ENCODE assay signal across 8 cellular contexts in genomic region chr7:44767134-44767911, GRCh38. TPM values are rescaled to one million over a fixed set of nuclear protein-coding genes. Genes with fewer than 3 reads are reported as not detected.
DNase-seq lines count a peak whose midpoint lies in the region; ATAC-seq and TF ChIP-seq lines count a peak whose summit lies in the region.

No MANE protein-coding gene starts in this region.

- peak overlapping the region; percentile 0 for H3K27ac Mint-ChIP-seq in activated CD4-positive, alpha-beta memory T cell treated with anti-CD3 and anti-CD28 coated beads, Interleukin-2, amount 10 ng/mL, durations not matched to agents 7 days and 5 days
- H3K27ac Mint-ChIP-seq in immature natural killer cell = peak overlapping the region in 4 of 6 donors; percentile 59 to 97 (median 86)
- H3K27ac Mint-ChIP-seq in stimulated activated effector memory CD8-positive, alpha-beta T cell treated with anti-CD3 and anti-CD28 coated beads, Interleukin-12 subunit alpha, Interleukin-12 subunit beta, amount 100 ng/mL, for 72 hours = peak overlapping the region; percentile 79
- no peak overlapping the region for H3K27ac Mint-ChIP-seq in activated T-helper 1 cell treated with anti-CD3 and anti-CD28 coated beads, Interleukin-12 subunit alpha, Interleukin-12 subunit beta, Interleukin-2, Interleukin-4 antibody, amounts not matched to agents 30 ng/mL and 10 ng/mL and 1 ng/mL, durations not matched to agents 14 hours and 24 hours and 36 hours

- no peaks in the 10 kb centered on the region for H3K27me3 ChIP-seq in BE2C

- in situ Hi-C loops in GM18951 (cut with MboI; ENCODE audit: low sequenced_read_pairs, unreplicated experiment) = no loop called here

- H3K4me1 ChIP-seq in BE2C = peaks cover 19% of the 10 kb centered on the region

- H3K36me3 Mint-ChIP-seq in activated CD4-positive, alpha-beta memory T cell treated with anti-CD3 and anti-CD28 coated beads, Interleukin-2, amount 10 ng/mL, durations not matched to agents 7 days and 5 days (ENCODE audit: low read depth) = peaks cover 56% of the 10 kb centered on the region
- H3K36me3 Mint-ChIP-seq in immature natural killer cell = peaks cover 10 to 34% (median 19%) of the 10 kb centered on the region in 3 donors
- peaks cover 80% of the 10 kb centered on the region for H3K36me3 Mint-ChIP-seq in stimulated activated effector memory CD8-positive, alpha-beta T cell treated with anti-CD3 and anti-CD28 coated beads, Interleukin-12 subunit alpha, Interleukin-12 subunit beta, amount 100 ng/mL, for 72 hours
- peaks cover 45% of the 10 kb centered on the region for H3K36me3 Mint-ChIP-seq in activated T-helper 1 cell treated with anti-CD3 and anti-CD28 coated beads, Interleukin-12 subunit alpha, Interleukin-12 subunit beta, Interleukin-2, Interleukin-4 antibody, amounts not matched to agents 30 ng/mL and 10 ng/mL and 1 ng/mL, durations not matched to agents 14 hours and 24 hours and 36 hours (ENCODE audit: low read depth)

- H3K27me3 Mint-ChIP-seq in activated CD4-positive, alpha-beta memory T cell treated with anti-CD3 and anti-CD28 coated beads, Interleukin-2, amount 10 ng/mL, durations not matched to agents 7 days and 5 days = no peaks in the 10 kb centered on the region
- peaks cover 0 to 5% (median 2%) of the 10 kb centered on the region in 3 donors for H3K27me3 Mint-ChIP-seq in immature natural killer cell (ENCODE audit: low read depth in 3 of 3)
- H3K27me3 Mint-ChIP-seq in activated T-helper 1 cell treated with anti-CD3 and anti-CD28 coated beads, Interleukin-12 subunit alpha, Interleukin-12 subunit beta, Interleukin-2, Interleukin-4 antibody, amounts not matched to agents 30 ng/mL and 10 ng/mL and 1 ng/mL, durations not matched to agents 14 hours and 24 hours and 36 hours (ENCODE audit: insufficient read depth) = no peaks in the 10 kb centered on the region

- peak; percentile 10 for TF ChIP-seq POLR2A in GM18951 (IDR thresholded peaks at IDR 0.05; ENCODE audit: extremely low read depth, insufficient read depth, insufficient read length)

- no peaks in the 10 kb centered on the region for H3K9me3 ChIP-seq in BE2C

- no peak for DNase-seq in activated CD4-positive, alpha-beta memory T cell treated with anti-CD3 and anti-CD28 coated beads, Interleukin-2, amount 10 ng/mL, durations not matched to agents 7 days and 5 days
- no peak for DNase-seq in immature natural killer cell
- DNase-seq in stimulated activated effector memory CD8-positive, alpha-beta T cell treated with anti-CD3 and anti-CD28 coated beads, Interleukin-12 subunit alpha, Interleukin-12 subunit beta, amount 100 ng/mL, for 72 hours (ENCODE audit: low spot score in 2 of 2) = no peak
- DNase-seq in activated T-helper 1 cell treated with anti-CD3 and anti-CD28 coated beads, Interleukin-12 subunit alpha, Interleukin-12 subunit beta, Interleukin-2, Interleukin-4 antibody, amounts not matched to agents 30 ng/mL and 10 ng/mL and 1 ng/mL, durations not matched to agents 14 hours and 24 hours and 36 hours (ENCODE audit: low spot score) = no peak
- no peak for DNase-seq in BE2C
- no peak for DNase-seq in HuH-7.5 (ENCODE audit: low spot score)

- peaks cover 25% of the 10 kb centered on the region for H3K36me3 ChIP-seq in BE2C

- no peak for TF ChIP-seq CTCF in BE2C (IDR thresholded peaks at IDR 0.05; ENCODE audit: low read depth, low read length)

- intact Hi-C loops in activated T-helper 1 cell treated with anti-CD3 and anti-CD28 coated beads, Interleukin-12 subunit alpha, Interleukin-12 subunit beta, Interleukin-2, Interleukin-4 antibody, amounts not matched to agents 30 ng/mL and 10 ng/mL and 1 ng/mL, durations not matched to agents 14 hours and 24 hours and 36 hours (cut with micrococcal nuclease) = no loop called here

- CTCF ChIA-PET in activated CD4-positive, alpha-beta memory T cell treated with anti-CD3 and anti-CD28 coated beads, Interleukin-2, amount 10 ng/mL, durations not matched to agents 7 days and 5 days (lab: Charles Lee) = no interaction called here

- H3K9me3 Mint-ChIP-seq in activated CD4-positive, alpha-beta memory T cell treated with anti-CD3 and anti-CD28 coated beads, Interleukin-2, amount 10 ng/mL, durations not matched to agents 7 days and 5 days = no peaks in the 10 kb centered on the region
- H3K9me3 Mint-ChIP-seq in immature natural killer cell = peaks cover 0 to 2% (median 0%) of the 10 kb centered on the region in 6 donors
- H3K9me3 Mint-ChIP-seq in stimulated activated effector memory CD8-positive, alpha-beta T cell treated with anti-CD3 and anti-CD28 coated beads, Interleukin-12 subunit alpha, Interleukin-12 subunit beta, amount 100 ng/mL, for 72 hours = no peaks in the 10 kb centered on the region
- H3K9me3 Mint-ChIP-seq in activated T-helper 1 cell treated with anti-CD3 and anti-CD28 coated beads, Interleukin-12 subunit alpha, Interleukin-12 subunit beta, Interleukin-2, Interleukin-4 antibody, amounts not matched to agents 30 ng/mL and 10 ng/mL and 1 ng/mL, durations not matched to agents 14 hours and 24 hours and 36 hours = no peaks in the 10 kb centered on the region

- ATAC-seq in stimulated activated effector memory CD8-positive, alpha-beta T cell treated with anti-CD3 and anti-CD28 coated beads, Interleukin-12 subunit alpha, Interleukin-12 subunit beta, amount 100 ng/mL, for 72 hours = no peak
- ATAC-seq in GM21390 (IDR thresholded peaks at IDR 0.05; ENCODE audit: unreplicated experiment) = no peak

- no peak overlapping the region for H3K4me3 Mint-ChIP-seq in activated CD4-positive, alpha-beta memory T cell treated with anti-CD3 and anti-CD28 coated beads, Interleukin-2, amount 10 ng/mL, durations not matched to agents 7 days and 5 days
- peak overlapping the region; percentile 15 to 87 (median 82) for H3K4me3 Mint-ChIP-seq in immature natural killer cell
- H3K4me3 Mint-ChIP-seq in stimulated activated effector memory CD8-positive, alpha-beta T cell treated with anti-CD3 and anti-CD28 coated beads, Interleukin-12 subunit alpha, Interleukin-12 subunit beta, amount 100 ng/mL, for 72 hours = no peak overlapping the region
- H3K4me3 Mint-ChIP-seq in activated T-helper 1 cell treated with anti-CD3 and anti-CD28 coated beads, Interleukin-12 subunit alpha, Interleukin-12 subunit beta, Interleukin-2, Interleukin-4 antibody, amounts not matched to agents 30 ng/mL and 10 ng/mL and 1 ng/mL, durations not matched to agents 14 hours and 24 hours and 36 hours = no peak overlapping the region

- POLR2A ChIA-PET in activated CD4-positive, alpha-beta memory T cell treated with anti-CD3 and anti-CD28 coated beads, Interleukin-2, amount 10 ng/mL, durations not matched to agents 7 days and 5 days (lab: Charles Lee) = interaction anchor here (0.8 to 3.1 kb wide), 4 partner anchors 18 to 81 kb away, joined by 3 to 12 read pairs (median 4); partner anchors contain the start of genes H2AZ2 and ZMIZ2

- H3K4me3 ChIP-seq in BE2C (ENCODE audit: low read depth, low read length) = no peak overlapping the region

- H3K4me1 Mint-ChIP-seq in activated CD4-positive, alpha-beta memory T cell treated with anti-CD3 and anti-CD28 coated beads, Interleukin-2, amount 10 ng/mL, durations not matched to agents 7 days and 5 days = peaks cover 33% of the 10 kb centered on the region
- peaks cover 43 to 48% of the 10 kb centered on the region in 2 donors for H3K4me1 Mint-ChIP-seq in immature natural killer cell
- H3K4me1 Mint-ChIP-seq in stimulated activated effector memory CD8-positive, alpha-beta T cell treated with anti-CD3 and anti-CD28 coated beads, Interleukin-12 subunit alpha, Interleukin-12 subunit beta, amount 100 ng/mL, for 72 hours = peaks cover 44% of the 10 kb centered on the region
- peaks cover 39% of the 10 kb centered on the region for H3K4me1 Mint-ChIP-seq in activated T-helper 1 cell treated with anti-CD3 and anti-CD28 coated beads, Interleukin-12 subunit alpha, Interleukin-12 subunit beta, Interleukin-2, Interleukin-4 antibody, amounts not matched to agents 30 ng/mL and 10 ng/mL and 1 ng/mL, durations not matched to agents 14 hours and 24 hours and 36 hours (ENCODE audit: low read depth)

RNA-seq across cellular contexts. Expression of gene ZMIZ2, which starts 18.7 kb away (rescaled TPM):
- total RNA-seq in activated CD4-positive, alpha-beta memory T cell treated with anti-CD3 and anti-CD28 coated beads, Interleukin-2, amount 10 ng/mL, durations not matched to agents 7 days and 5 days = 10 to 100 TPM; 85.2 to 91.4 TPM
- polyA plus RNA-seq in immature natural killer cell = 1 to 10 TPM in 2 of 3 donors, under 1 TPM in 1; 0.58 to 8.1 (median 3.3) TPM
- 123 and 129 TPM in 2 replicates for total RNA-seq in activated T-helper 1 cell treated with anti-CD3 and anti-CD28 coated beads, Interleukin-12 subunit alpha, Interleukin-12 subunit beta, Interleukin-2, Interleukin-4 antibody, amounts not matched to agents 30 ng/mL and 10 ng/mL and 1 ng/mL, durations not matched to agents 14 hours and 24 hours and 36 hours
- polyA plus RNA-seq in BE2C (2012; ENCODE audit: insufficient read depth, insufficient read length, low read depth) = 117 TPM

RNA-seq across cellular contexts. Expression of gene PPIA, which starts 29.2 kb away (rescaled TPM):
- 1,000 to 10,000 TPM; 2,032 to 2,102 TPM for total RNA-seq in activated CD4-positive, alpha-beta memory T cell treated with anti-CD3 and anti-CD28 coated beads, Interleukin-2, amount 10 ng/mL, durations not matched to agents 7 days and 5 days
- polyA plus RNA-seq in immature natural killer cell = 1,000 to 10,000 TPM; 2,627 to 4,215 (median 3,741) TPM
- 2,141 and 2,153 TPM in 2 replicates for total RNA-seq in activated T-helper 1 cell treated with anti-CD3 and anti-CD28 coated beads, Interleukin-12 subunit alpha, Interleukin-12 subunit beta, Interleukin-2, Interleukin-4 antibody, amounts not matched to agents 30 ng/mL and 10 ng/mL and 1 ng/mL, durations not matched to agents 14 hours and 24 hours and 36 hours
- polyA plus RNA-seq in BE2C (2012; ENCODE audit: insufficient read depth, insufficient read length, low read depth) = 1,732 TPM

Comparison
In these comparisons a context has a peak if more than half of its experiments do, and no peak if none do; other contexts are left out.
1. H3K4me3 Mint-ChIP-seq: peak in immature natural killer cell (5 of 5); none in activated CD4-positive, alpha-beta memory T cell treated with anti-CD3 and anti-CD28 coated beads, Interleukin-2, amount 10 ng/mL, durations not matched to agents 7 days and 5 days (single experiment), stimulated activated effector memory CD8-positive, alpha-beta T cell treated with anti-CD3 and anti-CD28 coated beads, Interleukin-12 subunit alpha, Interleukin-12 subunit beta, amount 100 ng/mL, for 72 hours (single experiment) and activated T-helper 1 cell treated with anti-CD3 and anti-CD28 coated beads, Interleukin-12 subunit alpha, Interleukin-12 subunit beta, Interleukin-2, Interleukin-4 antibody, amounts not matched to agents 30 ng/mL and 10 ng/mL and 1 ng/mL, durations not matched to agents 14 hours and 24 hours and 36 hours (single experiment).